ENCODE assay signal across 8 cellular contexts in genomic region chr12:112126000-112126431, GRCh38. TPM values are rescaled to one million over a fixed set of nuclear protein-coding genes. Genes with fewer than 3 reads are reported as not detected.
A peak's percentile ranks its signal among the peaks of the same experiment; 100 is the strongest.
DNase-seq lines count a peak whose midpoint lies in the region; ATAC-seq, FAIRE-seq and TF ChIP-seq lines count a peak whose summit lies in the region.

No MANE protein-coding gene starts in this region.

- peak overlapping the region; percentile 86 for H3K4me3 Mint-ChIP-seq in effector memory CD8-positive, alpha-beta T cell
- peak overlapping the region; percentile 94 for H3K4me3 Mint-ChIP-seq in neural crest cell

- peaks cover 19 to 29% of the 10 kb centered on the region in 2 donors for H3K4me1 Mint-ChIP-seq in effector memory CD8-positive, alpha-beta T cell (ENCODE audit: low read depth in 2 of 2)
- H3K4me1 Mint-ChIP-seq in neural crest cell: peaks cover 19% of the 10 kb centered on the region

- FAIRE-seq in D721Med (lab: Jason Lieb, UNC): no peak

- H3K36me3 Mint-ChIP-seq in effector memory CD8-positive, alpha-beta T cell (ENCODE audit: insufficient read depth): peaks cover 19% of the 10 kb centered on the region
- no peaks in the 10 kb centered on the region for H3K36me3 Mint-ChIP-seq in neural crest cell (ENCODE audit: low read depth)

- no peak for ATAC-seq in effector memory CD8-positive, alpha-beta T cell (replicated peaks)
- no peak for ATAC-seq in HG03442 (IDR thresholded peaks at IDR 0.05; ENCODE audit: unreplicated experiment)
- ATAC-seq in GM19395 (IDR thresholded peaks at IDR 0.05; ENCODE audit: unreplicated experiment): no peak
- ATAC-seq in GM21515 (IDR thresholded peaks at IDR 0.05; ENCODE audit: unreplicated experiment): no peak
- no peak for ATAC-seq in GM21737 (IDR thresholded peaks at IDR 0.05; ENCODE audit: unreplicated experiment)

- H3K9me3 Mint-ChIP-seq in effector memory CD8-positive, alpha-beta T cell: no peaks in the 10 kb centered on the region
- H3K9me3 Mint-ChIP-seq in neural crest cell: no peaks in the 10 kb centered on the region

- H3K27me3 Mint-ChIP-seq in effector memory CD8-positive, alpha-beta T cell: no peaks in the 10 kb centered on the region
- no peaks in the 10 kb centered on the region for H3K27me3 Mint-ChIP-seq in neural crest cell (ENCODE audit: low read depth)

- peak overlapping the region; percentile 91 to 93 for H3K27ac Mint-ChIP-seq in effector memory CD8-positive, alpha-beta T cell
- peak overlapping the region; percentile 12 for H3K27ac Mint-ChIP-seq in neural crest cell (ENCODE audit: unreplicated experiment)

- TF ChIP-seq CTCF in D721Med (IDR thresholded peaks at IDR 0.05; ENCODE audit: insufficient read depth, missing control alignments): no peak
- no peak for TF ChIP-seq CTCF in neural crest cell (conservative IDR thresholded peaks at IDR 0.05)

- DNase-seq in D721Med (ENCODE audit: insufficient read length, low spot score) (peak; percentile 37), NCI-H69 (lab: John Stamatoyannopoulos, UW) (peak; percentile 51), neural crest cell (ENCODE audit: low read depth, low spot score) (no peak)
- DNase-seq in effector memory CD8-positive, alpha-beta T cell: no peak

RNA-seq across cellular contexts. Expression of gene TRAFD1, which starts 0.7 kb away (rescaled TPM):
- 41.5 and 44.2 TPM in 2 replicates for total RNA-seq in neural crest cell

RNA-seq across cellular contexts. Expression of gene NAA25, which starts 17.4 kb away (rescaled TPM):
- 35.9 and 36.8 TPM in 2 replicates for total RNA-seq in neural crest cell

Comparison
In these comparisons a context has a peak if more than half of its experiments do, and no peak if none do; other contexts are left out.
1. DNase-seq: peak in D721Med (single experiment) and NCI-H69 (single experiment); none in effector memory CD8-positive, alpha-beta T cell (0 of 3) and neural crest cell (single experiment).